1 cellular context compared by ENCODE assay signal in genomic region chr7:41825927-41826480, GRCh38.
TF ChIP-seq lines count a peak whose summit lies in the region.

No MANE protein-coding gene starts in this region.

TF ChIP-seq in GM12878, 131 proteins besides CTCF, POLR2A, EP300 and RAD21:
- TF ChIP-seq MEF2A (IDR thresholded peaks at IDR 0.05; ENCODE audit: insufficient read depth, low read depth, low read length) (no peak), SMAD1 (IDR thresholded peaks at IDR 0.05; ENCODE audit: low read depth, partially characterized antibody) (peak; percentile 94)
